In the genomic region with DNA sequence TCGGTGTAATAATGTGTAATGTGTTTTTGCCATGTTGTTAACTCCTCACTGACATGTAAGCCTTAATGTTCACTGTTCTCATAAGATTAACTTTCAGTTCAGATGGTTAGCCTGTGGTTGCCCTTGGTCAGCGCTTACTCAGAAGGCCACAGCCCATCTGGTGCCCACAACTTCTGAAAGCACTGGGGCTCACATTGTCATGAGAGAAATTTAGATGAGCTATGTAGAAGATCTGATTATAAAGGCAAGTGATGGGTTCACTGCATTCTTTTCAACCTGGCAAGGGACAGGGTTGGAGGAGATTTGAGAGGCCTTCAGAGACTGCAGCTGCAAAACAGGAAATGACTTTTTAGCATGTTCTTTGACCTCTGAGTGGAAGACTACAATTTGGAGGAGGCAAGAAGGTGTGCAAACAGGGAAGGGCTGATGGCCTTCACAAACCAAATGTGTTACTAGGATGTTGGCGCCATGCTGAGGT, we compare ENCODE assay signal across 9 cellular contexts.
DNase-seq lines count a peak whose midpoint lies in the region; ATAC-seq and TF ChIP-seq lines count a peak whose summit lies in the region.
"Had no signal": no experiment of that assay in that cellular context is flagged by ENCODE, and none has a peak within 500 bp of the region (broad histone marks: within the 10 kb centered on the region; RNA-seq: fewer than 3 reads in every experiment).

No MANE protein-coding gene starts in this region.

- H3K4me1 Mint-ChIP-seq in activated naive CD4-positive, alpha-beta T cell treated with anti-CD3 and anti-CD28 coated beads for 36 hours (ENCODE audit: low read depth), result peaks cover 30% of the 10 kb centered on the region
- H3K4me1 Mint-ChIP-seq in effector memory CD8-positive, alpha-beta T cell (ENCODE audit: low read depth in 2 of 2), result peaks cover 14 to 16% of the 10 kb centered on the region in 2 donors
- H3K4me1 Mint-ChIP-seq in stimulated activated memory B cell treated with anti-CD40 and anti-IgM and Interleukin-4, amounts not matched to agents 10 μg/mL and 1 μg/mL and 100 μg/mL, for 72 hours, result peaks cover 8% of the 10 kb centered on the region

- H3K27me3 ChIP-seq in SK-N-SH (ENCODE audit: insufficient read depth), result no peaks in the 10 kb centered on the region
- H3K27me3 ChIP-seq: testis had no signal

- no peaks in the 10 kb centered on the region for H3K9me2 ChIP-seq in SK-N-SH

- TF ChIP-seq RAD21 in SK-N-SH (IDR thresholded peaks at IDR 0.05; ENCODE audit: low read length), result no peak

- peak overlapping the region in 1 of 2 experiments; percentile 30; a peak in 2 of 4 replicates for H3K27ac ChIP-seq in SK-N-SH (ENCODE audit: low read depth in 2 of 2, low read length in 1 of 2)
- H3K27ac ChIP-seq: testis had no signal

- no peaks in the 10 kb centered on the region for H3F3A ChIP-seq in SK-N-SH (replicated peaks; ENCODE audit: insufficient read depth)

- no peak overlapping the region for H3K4me3 Mint-ChIP-seq in activated naive CD4-positive, alpha-beta T cell treated with anti-CD3 and anti-CD28 coated beads for 36 hours
- peak overlapping the region in 1 of 2 donors; percentile 36 for H3K4me3 Mint-ChIP-seq in effector memory CD8-positive, alpha-beta T cell
- H3K4me3 Mint-ChIP-seq in stimulated activated memory B cell treated with anti-CD40 and anti-IgM and Interleukin-4, amounts not matched to agents 10 μg/mL and 1 μg/mL and 100 μg/mL, for 72 hours, result no peak overlapping the region

- TF ChIP-seq CTCF in SK-N-SH (IDR thresholded peaks at IDR 0.05), result no peak

- DNase-seq in activated naive CD4-positive, alpha-beta T cell treated with anti-CD3 and anti-CD28 coated beads for 36 hours, result peak; percentile 10
- DNase-seq in activated naive CD4-positive, alpha-beta T cell (lab: John Stamatoyannopoulos, UW), result no peak
- no peak for DNase-seq in SK-N-SH
- DNase-seq in effector memory CD8-positive, alpha-beta T cell, result no peak
- DNase-seq in iPS-NIHi7 (ENCODE audit: extremely low spot score), result no peak
- no peak for DNase-seq in ureter (ENCODE audit: low spot score)
- DNase-seq: testis had no signal

- H3K4me1 ChIP-seq in SK-N-SH (ENCODE audit: control insufficient read depth in 1 of 2, insufficient read depth in 2 of 2, low read depth in 1 of 2, low read length in 1 of 2), result peaks cover 0 to 11% of the 10 kb centered on the region in 2 experiments; a peak in 2 of 4 replicates
- H3K4me1 ChIP-seq: testis had no signal

- no peaks in the 10 kb centered on the region for H3K36me3 Mint-ChIP-seq in activated naive CD4-positive, alpha-beta T cell treated with anti-CD3 and anti-CD28 coated beads for 36 hours (ENCODE audit: low read depth)
- H3K36me3 Mint-ChIP-seq in effector memory CD8-positive, alpha-beta T cell (ENCODE audit: insufficient read depth), result no peaks in the 10 kb centered on the region
- no peaks in the 10 kb centered on the region for H3K36me3 Mint-ChIP-seq in stimulated activated memory B cell treated with anti-CD40 and anti-IgM and Interleukin-4, amounts not matched to agents 10 μg/mL and 1 μg/mL and 100 μg/mL, for 72 hours

- 21% methylated on average over 3 of the region's 3 CpGs for WGBS in SK-N-SH (ENCODE audit: low lambda C conversion rate)

- no peaks in the 10 kb centered on the region for H3K9me3 ChIP-seq in SK-N-SH
- H3K9me3 ChIP-seq: testis had no signal

- H3K79me2 ChIP-seq in SK-N-SH (ENCODE audit: insufficient read depth), result no peaks in the 10 kb centered on the region

- no peak overlapping the region for H3K27ac Mint-ChIP-seq in activated naive CD4-positive, alpha-beta T cell treated with anti-CD3 and anti-CD28 coated beads for 36 hours
- peak overlapping the region; percentile 11 to 74 for H3K27ac Mint-ChIP-seq in effector memory CD8-positive, alpha-beta T cell
- peak overlapping the region; percentile 42 for H3K27ac Mint-ChIP-seq in stimulated activated memory B cell treated with anti-CD40 and anti-IgM and Interleukin-4, amounts not matched to agents 10 μg/mL and 1 μg/mL and 100 μg/mL, for 72 hours

- CTCF ChIA-PET in activated naive CD4-positive, alpha-beta T cell treated with anti-CD3 and anti-CD28 coated beads for 36 hours (lab: Charles Lee), result no interaction called here
- CTCF ChIA-PET in SK-N-SH (lab: Yijun Ruan, JAX), result interaction anchor here (0.9 kb wide), 1 partner anchor 122 kb away, joined by 3 read pairs; no protein-coding TSS in a partner anchor

- no peaks in the 10 kb centered on the region for H3K9me3 Mint-ChIP-seq in activated naive CD4-positive, alpha-beta T cell treated with anti-CD3 and anti-CD28 coated beads for 36 hours
- H3K9me3 Mint-ChIP-seq in effector memory CD8-positive, alpha-beta T cell, result no peaks in the 10 kb centered on the region
- H3K9me3 Mint-ChIP-seq in stimulated activated memory B cell treated with anti-CD40 and anti-IgM and Interleukin-4, amounts not matched to agents 10 μg/mL and 1 μg/mL and 100 μg/mL, for 72 hours, result no peaks in the 10 kb centered on the region

- H3K9ac ChIP-seq in SK-N-SH, result no peak overlapping the region

- no peak overlapping the region for H3K4me2 ChIP-seq in SK-N-SH

- H3K4me3 ChIP-seq in SK-N-SH (ENCODE audit: low read depth in 2 of 2, low read length in 1 of 2), result no peak overlapping the region
- H3K4me3 ChIP-seq: testis had no signal

- intact Hi-C loops in activated naive CD4-positive, alpha-beta T cell treated with anti-CD3 and anti-CD28 coated beads for 36 hours (cut with micrococcal nuclease), result no loop called here

- no peak for TF ChIP-seq EP300 in SK-N-SH (IDR thresholded peaks at IDR 0.05; ENCODE audit: borderline replicate concordance in 1 of 2, low read depth in 1 of 2, low read length in 1 of 2)

- H4K20me1 ChIP-seq in SK-N-SH (ENCODE audit: insufficient read depth), result no peaks in the 10 kb centered on the region

- no peak overlapping the region for H2AFZ ChIP-seq in SK-N-SH (ENCODE audit: low read depth)

- no peaks in the 10 kb centered on the region for H3K36me3 ChIP-seq in SK-N-SH (replicated peaks in 1 of 2; ENCODE audit: control insufficient read depth in 1 of 2, insufficient read depth in 2 of 2, low read length in 1 of 2)

- peak; percentile 52 for ATAC-seq in effector memory CD8-positive, alpha-beta T cell (replicated peaks)
- ATAC-seq in stimulated activated memory B cell treated with anti-CD40 and anti-IgM and Interleukin-4, amounts not matched to agents 10 μg/mL and 1 μg/mL and 100 μg/mL, for 72 hours, result no peak
- ATAC-seq in HG02588 (IDR thresholded peaks at IDR 0.05; ENCODE audit: unreplicated experiment), result no peak

- POLR2A ChIA-PET in SK-N-SH (lab: Yijun Ruan, JAX), result no interaction called here

- H3K27me3 Mint-ChIP-seq in activated naive CD4-positive, alpha-beta T cell treated with anti-CD3 and anti-CD28 coated beads for 36 hours (ENCODE audit: low read depth), result no peaks in the 10 kb centered on the region
- H3K27me3 Mint-ChIP-seq in effector memory CD8-positive, alpha-beta T cell, result no peaks in the 10 kb centered on the region
- no peaks in the 10 kb centered on the region for H3K27me3 Mint-ChIP-seq in stimulated activated memory B cell treated with anti-CD40 and anti-IgM and Interleukin-4, amounts not matched to agents 10 μg/mL and 1 μg/mL and 100 μg/mL, for 72 hours

TF ChIP-seq in SK-N-SH, 30 proteins besides CTCF, POLR2A, EP300 and RAD21:
- no peak for TF ChIP-seq FOXJ3 (CRISPR knock-in tag; IDR thresholded peaks at IDR 0.05)
- peak; percentile 15; the same call in 1 of the 2 replicates for TF ChIP-seq FOSL2 (IDR thresholded peaks at IDR 0.05; ENCODE audit: borderline replicate concordance, low read depth)
- TF ChIP-seq TCF12 (IDR thresholded peaks at IDR 0.05), result peak; percentile 72
- TF ChIP-seq GABPA (IDR thresholded peaks at IDR 0.05; ENCODE audit: low read depth), result no peak
- no peak for TF ChIP-seq POLR2AphosphoS5 (IDR thresholded peaks at IDR 0.05; ENCODE audit: low read depth, low read length)
- no peak for TF ChIP-seq RFX5 (IDR thresholded peaks at IDR 0.05; ENCODE audit: low read length)
- no peak for TF ChIP-seq TAF1 (IDR thresholded peaks at IDR 0.05; ENCODE audit: borderline replicate concordance, low read depth, low read length)
- TF ChIP-seq ELF1 (IDR thresholded peaks at IDR 0.05), result no peak
- peak; percentile 46; the same call in 1 of the 2 replicates for TF ChIP-seq NFIC (IDR thresholded peaks at IDR 0.05; ENCODE audit: borderline replicate concordance)
TF ChIP-seq in SK-N-SH: peak in this region for 3.
